In genomic region chr2:7844414-7844961, GRCh38 we compare ENCODE assay signal across 31 cellular contexts.
A peak's percentile ranks its signal among the peaks of the same experiment; 100 is the strongest.
DNase-seq lines count a peak whose midpoint lies in the region; ATAC-seq, FAIRE-seq and TF ChIP-seq lines count a peak whose summit lies in the region.
"Had no signal": no experiment of that assay in that cellular context is flagged by ENCODE, and none has a peak within 500 bp of the region (broad histone marks: within the 10 kb centered on the region; RNA-seq: fewer than 3 reads in every experiment).

No MANE protein-coding gene starts in this region.

- H3K4me2 ChIP-seq in astrocyte (ENCODE audit: low read length) = no peak overlapping the region

- peaks cover 29% of the 10 kb centered on the region for H3K4me1 ChIP-seq in astrocyte (ENCODE audit: insufficient read depth, low read length)
- H3K4me1 ChIP-seq in effector memory CD4-positive, alpha-beta T cell (ENCODE audit: control insufficient read depth, insufficient read depth, low read length, poor library complexity, severe bottlenecking) = no peaks in the 10 kb centered on the region

- FAIRE-seq in astrocyte (lab: Jason Lieb, UNC) = peak; percentile 37
- FAIRE-seq: K562 had no signal

- H3K27me3 Mint-ChIP-seq in astrocyte (ENCODE audit: low read depth, unreplicated experiment) (no peaks in the 10 kb centered on the region), endothelial cell (ENCODE audit: unreplicated experiment) (no peaks in the 10 kb centered on the region)
- H3K27me3 Mint-ChIP-seq: activated T-helper 17 cell treated with anti-CD3 and anti-CD28 coated beads, Interleukin-2, amount 50 U/mL, for 72 hours; central memory CD8-positive, alpha-beta T cell; naive thymus-derived CD8-positive, alpha-beta T cell; stimulated activated naive CD8-positive, alpha-beta T cell treated with anti-CD3 and anti-CD28 coated beads, Interleukin-15, Interleukin-2, amounts not matched to agents 100 ng/mL and 50 ng/mL, for 24 hours had no signal

- no peaks in the 10 kb centered on the region for H4K20me1 ChIP-seq in astrocyte (ENCODE audit: insufficient read depth, low read length)

- H3K9me3 Mint-ChIP-seq in astrocyte (ENCODE audit: unreplicated experiment) (peaks cover 4% of the 10 kb centered on the region), endothelial cell (ENCODE audit: unreplicated experiment) (peaks cover 4% of the 10 kb centered on the region)
- H3K9me3 Mint-ChIP-seq: activated T-helper 17 cell treated with anti-CD3 and anti-CD28 coated beads, Interleukin-2, amount 50 U/mL, for 72 hours; central memory CD8-positive, alpha-beta T cell; stimulated activated naive CD8-positive, alpha-beta T cell treated with anti-CD3 and anti-CD28 coated beads, Interleukin-15, Interleukin-2, amounts not matched to agents 100 ng/mL and 50 ng/mL, for 24 hours had no signal

- H3K4me1 Mint-ChIP-seq in astrocyte (ENCODE audit: low read depth, unreplicated experiment) (peaks cover 22% of the 10 kb centered on the region), endothelial cell (ENCODE audit: unreplicated experiment) (no peaks in the 10 kb centered on the region)
- H3K4me1 Mint-ChIP-seq: activated B cell treated with CpG ODN at 0.5 μM for 24 hours; CD4-positive, CD25-positive, alpha-beta regulatory T cell had no signal

- H3K9me3 ChIP-seq in astrocyte (ENCODE audit: insufficient read depth, low read depth, low read length) = no peaks in the 10 kb centered on the region
- H3K9me3 ChIP-seq in effector memory CD4-positive, alpha-beta T cell (ENCODE audit: control insufficient read depth, low read length) = no peaks in the 10 kb centered on the region
- H3K9me3 ChIP-seq: gastroesophageal sphincter, MG63 had no signal

- H3K36me3 ChIP-seq in H7 (replicated peaks; ENCODE audit: control insufficient read depth, insufficient read depth, low read length) (no peaks in the 10 kb centered on the region), astrocyte (ENCODE audit: insufficient read depth, low read length) (no peaks in the 10 kb centered on the region)
- no peaks in the 10 kb centered on the region for H3K36me3 ChIP-seq in effector memory CD4-positive, alpha-beta T cell (ENCODE audit: control insufficient read depth, insufficient read depth, low read length)
- H3K36me3 ChIP-seq: gastroesophageal sphincter, left ventricle myocardium inferior, MG63 had no signal

- H3K27ac Mint-ChIP-seq in astrocyte (ENCODE audit: unreplicated experiment) = no peak overlapping the region
- H3K27ac Mint-ChIP-seq in endothelial cell (ENCODE audit: unreplicated experiment) = no peak overlapping the region
- H3K27ac Mint-ChIP-seq: activated B cell treated with CpG ODN at 0.5 μM for 24 hours; activated naive CD4-positive, alpha-beta T cell treated with anti-CD3 and anti-CD28 coated beads, Interleukin-2, amount 50 U/mL, for 72 hours; activated T-helper 17 cell treated with anti-CD3 and anti-CD28 coated beads, Interleukin-2, amount 50 U/mL, for 72 hours; CD4-positive, CD25-positive, alpha-beta regulatory T cell; naive thymus-derived CD8-positive, alpha-beta T cell; stimulated activated naive CD8-positive, alpha-beta T cell treated with anti-CD3 and anti-CD28 coated beads, Interleukin-15, Interleukin-2, amounts not matched to agents 100 ng/mL and 50 ng/mL, for 24 hours had no signal

- H3K4me3 ChIP-seq in AG10803 (ENCODE audit: low read length) (no peak overlapping the region), H7 (ENCODE audit: insufficient read depth, low read depth, low read length) (no peak overlapping the region), astrocyte (ENCODE audit: insufficient read depth, low read depth, low read length) (no peak overlapping the region), fibroblast of the aortic adventitia (ENCODE audit: low read depth, low read length) (no peak overlapping the region)
- no peak overlapping the region for H3K4me3 ChIP-seq in effector memory CD4-positive, alpha-beta T cell (ENCODE audit: insufficient read depth, low read depth, low read length, poor library complexity, severe bottlenecking)
- H3K4me3 ChIP-seq: dorsolateral prefrontal cortex, gastroesophageal sphincter, K562, left ventricle myocardium inferior, MG63 had no signal

- H3K36me3 Mint-ChIP-seq in astrocyte (ENCODE audit: low read depth, unreplicated experiment) (no peaks in the 10 kb centered on the region), endothelial cell (ENCODE audit: low read depth, unreplicated experiment) (no peaks in the 10 kb centered on the region)
- H3K36me3 Mint-ChIP-seq: CD4-positive, CD25-positive, alpha-beta regulatory T cell had no signal

- H3K4me3 Mint-ChIP-seq in astrocyte (ENCODE audit: unreplicated experiment) = no peak overlapping the region
- H3K4me3 Mint-ChIP-seq in endothelial cell (ENCODE audit: unreplicated experiment) = no peak overlapping the region
- H3K4me3 Mint-ChIP-seq: activated B cell treated with CpG ODN at 0.5 μM for 24 hours; activated T-helper 17 cell treated with anti-CD3 and anti-CD28 coated beads, Interleukin-2, amount 50 U/mL, for 72 hours; CD4-positive, CD25-positive, alpha-beta regulatory T cell; central memory CD8-positive, alpha-beta T cell; naive thymus-derived CD8-positive, alpha-beta T cell; stimulated activated naive CD8-positive, alpha-beta T cell treated with anti-CD3 and anti-CD28 coated beads, Interleukin-15, Interleukin-2, amounts not matched to agents 100 ng/mL and 50 ng/mL, for 24 hours had no signal

- no peaks in the 10 kb centered on the region for H3K79me2 ChIP-seq in astrocyte (ENCODE audit: insufficient read depth, low read length)

- H2AFZ ChIP-seq in astrocyte (ENCODE audit: low read depth, low read length) = no peak overlapping the region

- TF ChIP-seq CTCF in AG10803 (conservative IDR thresholded peaks at IDR 0.05; ENCODE audit: low read length) = no peak
- no peak for TF ChIP-seq CTCF in astrocyte (IDR thresholded peaks at IDR 0.05; ENCODE audit: insufficient read depth, low read depth, low read length)
- TF ChIP-seq CTCF in fibroblast of the aortic adventitia (IDR thresholded peaks at IDR 0.05; ENCODE audit: insufficient read depth, low read length) = no peak
- no peak for TF ChIP-seq CTCF in endothelial cell (IDR thresholded peaks at IDR 0.05; ENCODE audit: unreplicated experiment)

- H3K27me3 ChIP-seq in H7 (ENCODE audit: control insufficient read depth, insufficient read depth, low read length) (no peaks in the 10 kb centered on the region), astrocyte (ENCODE audit: insufficient read depth, low read length) (no peaks in the 10 kb centered on the region)
- no peaks in the 10 kb centered on the region for H3K27me3 ChIP-seq in effector memory CD4-positive, alpha-beta T cell (replicated peaks; ENCODE audit: control insufficient read depth, insufficient read depth, low read length, poor library complexity, severe bottlenecking)
- H3K27me3 ChIP-seq: gastroesophageal sphincter, MG63 had no signal

- no peak overlapping the region for H3K9ac ChIP-seq in astrocyte (ENCODE audit: low read length)

- no peak overlapping the region for H3K27ac ChIP-seq in astrocyte (ENCODE audit: low read depth, low read length)
- no peak overlapping the region for H3K27ac ChIP-seq in effector memory CD4-positive, alpha-beta T cell (ENCODE audit: insufficient read depth, low read length, poor library complexity, severe bottlenecking)
- H3K27ac ChIP-seq: dorsolateral prefrontal cortex, gastroesophageal sphincter, left ventricle myocardium inferior had no signal

- ATAC-seq in HG03520 (IDR thresholded peaks at IDR 0.05; ENCODE audit: unreplicated experiment) (no peak), GM21360 (IDR thresholded peaks at IDR 0.05; ENCODE audit: unreplicated experiment) (no peak)
- ATAC-seq: activated naive CD4-positive, alpha-beta T cell treated with anti-CD3 and anti-CD28 coated beads, Interleukin-2, amount 50 U/mL, for 72 hours; activated T-helper 17 cell treated with anti-CD3 and anti-CD28 coated beads, Interleukin-2, amount 50 U/mL, for 72 hours; gastroesophageal sphincter; K562; naive thymus-derived CD8-positive, alpha-beta T cell had no signal

- DNase-seq in AG10803 (ENCODE audit: low read depth) (peak; percentile 74), H7 (peak; percentile 30), astrocyte (ENCODE audit: low read depth) (no peak), fibroblast of the aortic adventitia (ENCODE audit: low read depth) (peak; percentile 72), endothelial cell (ENCODE audit: low spot score) (no peak)
- no peak for DNase-seq in effector memory CD4-positive, alpha-beta T cell
- DNase-seq: activated B cell treated with CpG ODN at 0.5 μM for 24 hours; activated CD4-positive, alpha-beta T cell treated with anti-CD3 and anti-CD28 coated beads, Interleukin-2, amount 50 U/mL, for 48 hours; activated CD8-positive, alpha-beta memory T cell treated with anti-CD3 and anti-CD28 coated beads, Interleukin-2, amount 50 U/mL, for 48 hours; aorta; CD4-positive, CD25-positive, alpha-beta regulatory T cell; hypothalamus; left ventricle myocardium inferior; MG63; midbrain; naive thymus-derived CD8-positive, alpha-beta T cell; NCI-H1436; NCI-H748 treated with DMSO at 0.1 percent for 48 hours; OCI-M1; retina; SHP77; T-helper 9 cell had no signal

Comparison
In these comparisons a context has a peak if more than half of its experiments do, and no peak if none do; other contexts are left out.
1. DNase-seq: peak in AG10803 (single experiment), H7 (single experiment) and fibroblast of the aortic adventitia (single experiment); none in astrocyte (single experiment), effector memory CD4-positive, alpha-beta T cell (0 of 3) and endothelial cell (single experiment).